Comparison of ENCODE assay signal across 2 cellular contexts in genomic region chr19:51652266-51652665, GRCh38.
TF ChIP-seq lines count a peak whose summit lies in the region.

No MANE protein-coding gene starts in this region.

TF ChIP-seq in HepG2, 621 proteins besides CTCF, POLR2A, EP300 and RAD21:
- TF ChIP-seq ZNF280B (CRISPR knock-in tag; IDR thresholded peaks at IDR 0.05; ENCODE audit: borderline replicate concordance), result no peak
- TF ChIP-seq DBP (CRISPR knock-in tag; IDR thresholded peaks at IDR 0.05; ENCODE audit: not compliant biosample characterization), result no peak
- TF ChIP-seq RBM39 (IDR thresholded peaks at IDR 0.05; ENCODE audit: low read depth, low read length, poor library complexity, severe bottlenecking), result no peak
- no peak for TF ChIP-seq HIVEP1 (CRISPR knock-in tag; IDR thresholded peaks at IDR 0.05)
- TF ChIP-seq WIZ (CRISPR knock-in tag; IDR thresholded peaks at IDR 0.05), result no peak
- no peak for TF ChIP-seq IRF2 (CRISPR knock-in tag; IDR thresholded peaks at IDR 0.05)
- no peak for TF ChIP-seq ZNF333 (CRISPR knock-in tag; IDR thresholded peaks at IDR 0.05; ENCODE audit: borderline replicate concordance)
- no peak for TF ChIP-seq BATF2 (CRISPR knock-in tag; IDR thresholded peaks at IDR 0.05)
- TF ChIP-seq ZNF232 (CRISPR knock-in tag; IDR thresholded peaks at IDR 0.05; ENCODE audit: borderline replicate concordance), result no peak
- no peak for TF ChIP-seq RFX3 (CRISPR knock-in tag; IDR thresholded peaks at IDR 0.05)
- TF ChIP-seq MED8 (CRISPR knock-in tag; IDR thresholded peaks at IDR 0.05; ENCODE audit: insufficient replicate concordance), result no peak
- no peak for TF ChIP-seq BRD4 (CRISPR knock-in tag; IDR thresholded peaks at IDR 0.05)
- no peak for TF ChIP-seq FOXO1 (CRISPR knock-in tag; IDR thresholded peaks at IDR 0.05)
- TF ChIP-seq ZNF660 (CRISPR knock-in tag; IDR thresholded peaks at IDR 0.05; ENCODE audit: borderline replicate concordance, low read depth), result no peak
- no peak for TF ChIP-seq RARA (CRISPR knock-in tag; IDR thresholded peaks at IDR 0.05)
- no peak for TF ChIP-seq ZFP82 (CRISPR knock-in tag; IDR thresholded peaks at IDR 0.05; ENCODE audit: borderline replicate concordance)
- no peak for TF ChIP-seq SKIL (CRISPR knock-in tag; IDR thresholded peaks at IDR 0.05; ENCODE audit: borderline replicate concordance)
TF ChIP-seq in HepG2: peak in this region for 0.

TF ChIP-seq in WTC11, 78 proteins besides CTCF, POLR2A, EP300 and RAD21:
- no peak for TF ChIP-seq NR1H2 (CRISPR knock-in tag; IDR thresholded peaks at IDR 0.05)
